36 cellular contexts compared by ENCODE assay signal in the genomic region with DNA sequence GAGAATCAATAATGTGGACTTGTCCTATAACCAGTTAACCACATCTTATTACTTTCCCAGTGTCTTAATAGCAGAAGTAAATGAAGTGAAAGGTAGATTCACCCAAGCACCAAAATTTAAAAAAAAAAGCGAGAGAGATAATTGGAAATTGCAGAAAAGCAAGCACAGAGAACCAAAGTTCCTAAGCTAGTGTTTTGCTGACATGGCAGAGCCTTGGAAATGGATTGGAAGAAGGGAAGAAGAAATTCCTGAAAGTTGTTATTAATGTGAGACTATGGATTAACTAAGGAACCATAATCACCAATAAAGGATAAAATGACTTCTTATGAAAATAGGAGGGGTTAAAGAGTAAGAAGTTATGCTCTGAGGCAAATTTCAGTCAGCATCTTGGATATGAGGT.
"Had no signal": no experiment of that assay in that cellular context is flagged by ENCODE, and none has a peak within 500 bp of the region (broad histone marks: within the 10 kb centered on the region; RNA-seq: fewer than 3 reads in every experiment).

No MANE protein-coding gene starts in this region.

- H3K36me3 ChIP-seq: MG63 had no signal

- DNase-seq: MG63, MM.1S, MV-4-11, NCI-H1048, NCI-H1092, NCI-H1092 treated with DMSO at 0.1 percent for 48 hours, NCI-H1105, NCI-H1105 treated with DMSO at 0.1 percent for 48 hours, NCI-H1417, NCI-H1417 treated with DMSO at 0.1 percent for 48 hours, NCI-H1436, NCI-H1436 treated with DMSO at 0.1 percent for 48 hours, NCI-H146, NCI-H1694, NCI-H1694 treated with DMSO at 0.1 percent for 48 hours, NCI-H187, NCI-H187 treated with DMSO at 0.1 percent for 48 hours, NCI-H1930, NCI-H2029, NCI-H2029 treated with DMSO at 0.1 percent for 48 hours, NCI-H2081, NCI-H2081 treated with DMSO at 0.1 percent for 48 hours, NCI-H2107, NCI-H2171, NCI-H2171 treated with DMSO at 0.1 percent for 48 hours, NCI-H2227 treated with DMSO at 0.1 percent for 48 hours, NCI-H226, NCI-H345, NCI-H446, NCI-H446 treated with DMSO at 0.1 percent for 48 hours, NCI-H510A, NCI-H510A treated with DMSO at 0.1 percent for 48 hours, NCI-H524, NCI-H524 treated with DMSO at 0.1 percent for 48 hours, NCI-H526, NCI-H526 treated with DMSO at 0.1 percent for 48 hours had no signal

- H3K9me3 ChIP-seq: MG63 had no signal

- H3K4me3 ChIP-seq: MG63 had no signal
